Comparison of ENCODE assay signal across 21 cellular contexts in the genomic region with DNA sequence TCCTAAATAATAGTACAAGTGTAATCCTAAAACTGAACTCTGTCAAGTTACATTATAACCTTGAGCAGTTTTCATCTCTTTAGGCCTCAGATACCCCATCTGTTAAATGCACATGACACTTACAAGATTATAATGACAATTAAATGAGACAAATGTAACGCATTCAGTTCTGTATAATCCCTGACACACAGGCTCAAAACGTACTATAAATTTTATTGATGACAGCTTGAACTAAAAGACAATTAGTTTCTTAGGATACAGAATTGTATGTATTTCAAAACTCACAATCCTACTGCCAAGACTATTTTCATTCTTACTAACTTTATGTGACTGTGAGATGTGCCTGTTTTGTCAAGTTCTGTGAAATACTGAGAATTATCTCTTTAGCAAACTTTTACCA.
"Had no signal": no experiment of that assay in that cellular context is flagged by ENCODE, and none has a peak within 500 bp of the region (broad histone marks: within the 10 kb centered on the region; RNA-seq: fewer than 3 reads in every experiment).

No MANE protein-coding gene starts in this region.

- H3K9ac ChIP-seq: KMS-11, SK-N-SH had no signal

- H3K4me1 ChIP-seq: SJSA1 had no signal

- H3K27me3 ChIP-seq: SJSA1 had no signal

- ATAC-seq: T-cell had no signal

- H3K9me3 ChIP-seq: SJSA1, SK-N-SH had no signal

- H3K4me3 ChIP-seq: SJSA1 had no signal

- DNase-seq: IMR-90, Kasumi-1, MM.1S, NCI-H1092 treated with DMSO at 0.1 percent for 48 hours, NCI-H1436, NCI-H1694, NCI-H187 treated with DMSO at 0.1 percent for 48 hours, NCI-H2029 treated with DMSO at 0.1 percent for 48 hours, NCI-H2171 treated with DMSO at 0.1 percent for 48 hours, NCI-H345, NCI-H446 treated with DMSO at 0.1 percent for 48 hours, NCI-H510A treated with DMSO at 0.1 percent for 48 hours, NCI-H526, Right ventricle myocardium superior, RPMI8226, SIG-M5, SK-N-SH, SW 1271, T-cell had no signal

- H3K27ac ChIP-seq: KMS-11, SJSA1 had no signal
